In genomic region chr11:31641477-31642062, GRCh38 we compare ENCODE assay signal across 9 cellular contexts.
DNase-seq lines count a peak whose midpoint lies in the region; ATAC-seq, FAIRE-seq and TF ChIP-seq lines count a peak whose summit lies in the region.
"Had no signal": no experiment of that assay in that cellular context is flagged by ENCODE, and none has a peak within 500 bp of the region (broad histone marks: within the 10 kb centered on the region; RNA-seq: fewer than 3 reads in every experiment).

No MANE protein-coding gene starts in this region.

- no peak for ATAC-seq in psoas muscle

- H3K27me3 ChIP-seq in endodermal cell (ENCODE audit: control insufficient read depth, insufficient read depth, low read length, poor library complexity, severe bottlenecking), result no peaks in the 10 kb centered on the region
- no peaks in the 10 kb centered on the region for H3K27me3 ChIP-seq in psoas muscle (ENCODE audit: insufficient read depth in 3 of 3, low read length in 2 of 3)

- no peaks in the 10 kb centered on the region for H3K4me1 Mint-ChIP-seq in endodermal cell
- H3K4me1 Mint-ChIP-seq in activated naive CD8-positive, alpha-beta T cell treated with anti-CD3 and anti-CD28 coated beads for 36 hours, result no peaks in the 10 kb centered on the region

- DNase-seq in AG08395 (ENCODE audit: low spot score) (peak; percentile 24), GM19239 (ENCODE audit: insufficient read length, low spot score) (no peak), NCI-H526 (lab: John Stamatoyannopoulos, UW) (peak; percentile 34 to 83), endodermal cell (peak; percentile 85), psoas muscle (no peak), NCI-H128 (lab: John Stamatoyannopoulos, UW; ENCODE audit: unreplicated experiment) (no peak), GOT3 (lab: John Stamatoyannopoulos, UW) (no peak)
- no peak for DNase-seq in activated naive CD8-positive, alpha-beta T cell treated with anti-CD3 and anti-CD28 coated beads for 36 hours

- no peak overlapping the region for H3K4me3 Mint-ChIP-seq in endodermal cell
- H3K4me3 Mint-ChIP-seq in activated naive CD8-positive, alpha-beta T cell treated with anti-CD3 and anti-CD28 coated beads for 36 hours, result no peak overlapping the region
- H3K4me3 Mint-ChIP-seq: stimulated activated naive CD8-positive, alpha-beta T cell treated with anti-CD3 and anti-CD28 coated beads, Interleukin-15, Interleukin-2, amounts not matched to agents 100 ng/mL and 50 ng/mL, for 24 hours had no signal

- no peak overlapping the region for H3K4me3 ChIP-seq in endodermal cell (ENCODE audit: low read length)
- no peak overlapping the region for H3K4me3 ChIP-seq in psoas muscle

- no peaks in the 10 kb centered on the region for H3K9me3 Mint-ChIP-seq in endodermal cell
- H3K9me3 Mint-ChIP-seq in activated naive CD8-positive, alpha-beta T cell treated with anti-CD3 and anti-CD28 coated beads for 36 hours, result no peaks in the 10 kb centered on the region
- H3K9me3 Mint-ChIP-seq: stimulated activated naive CD8-positive, alpha-beta T cell treated with anti-CD3 and anti-CD28 coated beads, Interleukin-15, Interleukin-2, amounts not matched to agents 100 ng/mL and 50 ng/mL, for 24 hours had no signal

- intact Hi-C loops in psoas muscle (cut with DNase I), result loop anchor here (5.0 to 10.0 kb wide), 4 partner anchors 133 to 231 kb away; no protein-coding TSS in a partner anchor

- peak; percentile 89 for TF ChIP-seq CTCF in endodermal cell (conservative IDR thresholded peaks at IDR 0.05)
- peak; percentile 51 for TF ChIP-seq CTCF in psoas muscle (IDR thresholded peaks at IDR 0.05)

- FAIRE-seq in GM19239 (lab: Jason Lieb, UNC), result peak; percentile 71

- no peaks in the 10 kb centered on the region for H3K27me3 Mint-ChIP-seq in endodermal cell (ENCODE audit: insufficient read depth)
- H3K27me3 Mint-ChIP-seq in activated naive CD8-positive, alpha-beta T cell treated with anti-CD3 and anti-CD28 coated beads for 36 hours, result no peaks in the 10 kb centered on the region
- H3K27me3 Mint-ChIP-seq: stimulated activated naive CD8-positive, alpha-beta T cell treated with anti-CD3 and anti-CD28 coated beads, Interleukin-15, Interleukin-2, amounts not matched to agents 100 ng/mL and 50 ng/mL, for 24 hours had no signal

- H3K9me3 ChIP-seq in endodermal cell (ENCODE audit: control insufficient read depth, low read length) (no peaks in the 10 kb centered on the region), psoas muscle (no peaks in the 10 kb centered on the region)

- H3K9ac ChIP-seq in endodermal cell (ENCODE audit: extremely low read depth, low read length, poor library complexity, severe bottlenecking), result no peak overlapping the region

- H3K27ac ChIP-seq in endodermal cell (ENCODE audit: low read depth, low read length) (no peak overlapping the region), psoas muscle (no peak overlapping the region)

- H3K36me3 Mint-ChIP-seq in endodermal cell (ENCODE audit: low read depth), result no peaks in the 10 kb centered on the region
- peaks cover 2% of the 10 kb centered on the region for H3K36me3 Mint-ChIP-seq in activated naive CD8-positive, alpha-beta T cell treated with anti-CD3 and anti-CD28 coated beads for 36 hours

- WGBS in endodermal cell (ENCODE audit: insufficient coverage in 1 of 2, insufficient read length in 1 of 2), 2 experiments, result 43% methylated on average over 2 of the region's 3 CpGs; no CpG with 5 or more reads in 1 of the 2 experiments
- 76 to 86% (median 78%) methylated on average over 3 of the region's 3 CpGs for WGBS in psoas muscle, 3 donors

- H3K4me1 ChIP-seq in endodermal cell (ENCODE audit: control insufficient read depth, insufficient read depth, low read length), result no peaks in the 10 kb centered on the region
- peaks cover 23% of the 10 kb centered on the region for H3K4me1 ChIP-seq in psoas muscle

- H3K36me3 ChIP-seq in endodermal cell (ENCODE audit: control insufficient read depth, insufficient read depth, low read length) (no peaks in the 10 kb centered on the region), psoas muscle (ENCODE audit: insufficient read depth in 1 of 2, low read depth in 1 of 2) (no peaks in the 10 kb centered on the region)

- H3K27ac Mint-ChIP-seq in endodermal cell, result no peak overlapping the region
- no peak overlapping the region for H3K27ac Mint-ChIP-seq in activated naive CD8-positive, alpha-beta T cell treated with anti-CD3 and anti-CD28 coated beads for 36 hours
- H3K27ac Mint-ChIP-seq: stimulated activated naive CD8-positive, alpha-beta T cell treated with anti-CD3 and anti-CD28 coated beads, Interleukin-15, Interleukin-2, amounts not matched to agents 100 ng/mL and 50 ng/mL, for 24 hours had no signal

Comparison
In these comparisons a context has a peak if more than half of its experiments do, and no peak if none do; other contexts are left out.
1. DNase-seq: peak in AG08395 (single experiment), NCI-H526 (2 of 2) and endodermal cell (single experiment); none in GM19239 (single experiment), psoas muscle (0 of 2), activated naive CD8-positive, alpha-beta T cell treated with anti-CD3 and anti-CD28 coated beads for 36 hours (single experiment), NCI-H128 (single experiment) and GOT3 (single experiment).